In the genomic region with DNA sequence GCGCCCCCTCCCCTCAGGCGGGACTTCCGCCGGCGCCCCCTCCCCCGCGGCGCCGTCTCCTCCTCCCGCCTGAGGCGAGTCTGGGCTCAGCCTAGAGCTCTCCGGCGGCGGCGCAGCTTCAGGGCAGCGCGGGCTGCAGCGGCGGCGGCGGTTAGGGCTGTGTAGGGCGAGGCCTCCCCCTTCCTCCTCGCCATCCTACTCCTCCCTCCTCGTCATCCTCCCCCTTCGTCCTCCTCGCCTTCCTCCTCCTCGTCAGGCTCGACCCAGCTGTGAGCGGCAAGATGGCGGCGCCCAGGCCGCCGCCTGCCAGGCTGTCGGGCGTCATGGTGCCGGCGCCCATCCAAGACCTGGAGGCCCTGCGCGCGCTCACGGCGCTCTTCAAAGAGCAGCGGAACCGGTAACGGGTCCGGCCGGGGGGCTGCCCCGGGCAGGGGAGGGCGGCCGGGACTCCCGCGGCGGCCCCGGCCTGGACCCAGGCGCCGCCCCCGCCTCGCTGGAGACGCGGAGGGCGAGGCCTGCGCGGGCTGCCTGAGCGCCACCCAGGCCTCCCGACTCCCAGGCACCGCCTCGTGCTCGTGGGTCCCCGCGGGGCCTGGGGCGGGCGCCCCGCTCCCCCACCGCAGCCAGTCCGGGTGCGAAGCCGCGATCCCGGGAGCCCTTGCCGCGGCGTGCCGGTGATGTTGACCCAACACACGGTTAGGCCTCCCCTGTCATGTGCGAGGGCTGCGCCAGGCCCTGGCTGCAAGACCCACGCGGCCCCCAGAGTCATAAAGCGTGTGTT, we compare ENCODE assay signal across 8 cellular contexts. TPM values are rescaled to one million over a fixed set of nuclear protein-coding genes. Genes with fewer than 3 reads are reported as not detected.
DNase-seq lines count a peak whose midpoint lies in the region; TF ChIP-seq lines count a peak whose summit lies in the region.

A gene with protein sequence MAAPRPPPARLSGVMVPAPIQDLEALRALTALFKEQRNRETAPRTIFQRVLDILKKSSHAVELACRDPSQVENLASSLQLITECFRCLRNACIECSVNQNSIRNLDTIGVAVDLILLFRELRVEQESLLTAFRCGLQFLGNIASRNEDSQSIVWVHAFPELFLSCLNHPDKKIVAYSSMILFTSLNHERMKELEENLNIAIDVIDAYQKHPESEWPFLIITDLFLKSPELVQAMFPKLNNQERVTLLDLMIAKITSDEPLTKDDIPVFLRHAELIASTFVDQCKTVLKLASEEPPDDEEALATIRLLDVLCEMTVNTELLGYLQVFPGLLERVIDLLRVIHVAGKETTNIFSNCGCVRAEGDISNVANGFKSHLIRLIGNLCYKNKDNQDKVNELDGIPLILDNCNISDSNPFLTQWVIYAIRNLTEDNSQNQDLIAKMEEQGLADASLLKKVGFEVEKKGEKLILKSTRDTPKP (plus strand): TSS at position 52 of the 781 bp plus-strand sequence. CDS start 230 bp downstream, at position 282.

- POLR2A ChIA-PET in HEK293 (lab: Yijun Ruan, JAX) = interaction anchor here (0.6 to 1.0 kb wide), 4 partner anchors 8 to 13 kb away, joined by 3 to 6 read pairs (median 4); no protein-coding TSS in a partner anchor

- peak within 1 kb of the TSS; percentile 94 for H3K4me3 ChIP-seq in HEK293 (ENCODE audit: low read depth, low read length)
- peak within 1 kb of the TSS; percentile 92 for H3K4me3 ChIP-seq in astrocyte of the cerebellum (ENCODE audit: low read depth, low read length)
- H3K4me3 ChIP-seq in vagina = peak within 1 kb of the TSS; percentile 85 to 99

- in situ Hi-C loops in astrocyte of the cerebellum (cut with HindIII; ENCODE audit: low sequenced_read_pairs) = no loop called here

- H3K36me3 ChIP-seq in ES-I3 (ENCODE audit: insufficient read depth, low read length) (no peaks in the 10 kb centered on the region), HEK293 (ENCODE audit: control insufficient read depth in 2 of 2, insufficient read depth in 1 of 2, low read length in 2 of 2) (peaks cover 9 to 11% of the 10 kb centered on the region in 2 experiments), vagina (no peaks in the 10 kb centered on the region)

- H3K4me1 ChIP-seq in ES-I3 (ENCODE audit: insufficient read depth, low read length) = peaks cover 5% of the 10 kb centered on the region
- peaks cover 13% of the 10 kb centered on the region for H3K4me1 ChIP-seq in HEK293 (ENCODE audit: control insufficient read depth, insufficient read depth, low read length)
- H3K4me1 ChIP-seq in vagina = peaks cover 29% of the 10 kb centered on the region

- CTCF ChIA-PET in HEK293 (lab: Yijun Ruan, JAX) = interaction anchor here (0.6 to 1.0 kb wide), 3 partner anchors 86 to 306 kb away, joined by 4 to 5 read pairs (median 4); no protein-coding TSS in a partner anchor

- no peak for TF ChIP-seq POLR2A in vagina (IDR thresholded peaks at IDR 0.05)

- peak; percentile 76 for DNase-seq in NCI-H146 (lab: John Stamatoyannopoulos, UW)
- DNase-seq in T-helper 9 cell = peak; percentile 47
- no peak for DNase-seq in astrocyte of the cerebellum (ENCODE audit: low read depth)
- peak; percentile 70 to 84 for DNase-seq in hippocampal formation (lab: John Stamatoyannopoulos, UW)
- peak; percentile 95 for DNase-seq in retina
- DNase-seq in vagina (ENCODE audit: extremely low spot score in 2 of 2) = no peak

- H3K27me3 ChIP-seq in vagina = no peaks in the 10 kb centered on the region

- H3K9ac ChIP-seq in ES-I3 (ENCODE audit: low read depth, low read length) = peak within 1 kb of the TSS; percentile 90

- intact Hi-C loops in vagina (cut with DNase I) = no loop called here

- TF ChIP-seq CTCF in HEK293 (tag by site-specific recombination; IDR thresholded peaks at IDR 0.05) (no peak), astrocyte of the cerebellum (IDR thresholded peaks at IDR 0.05; ENCODE audit: low read depth, low read length, missing control alignments) (no peak), vagina (IDR thresholded peaks at IDR 0.05) (no peak)

- H3K27ac ChIP-seq in HEK293 (ENCODE audit: extremely low read depth, low read depth, low read length) (peak within 1 kb of the TSS; percentile 91), vagina (peak within 1 kb of the TSS; percentile 88)

- H3K9me3 ChIP-seq in ES-I3 (ENCODE audit: control insufficient read depth, insufficient read depth, low read length) (no peaks in the 10 kb centered on the region), HEK293 (ENCODE audit: control insufficient read depth, insufficient read depth, low read depth, low read length) (no peaks in the 10 kb centered on the region), vagina (no peaks in the 10 kb centered on the region)

TF ChIP-seq in HEK293, 187 proteins besides CTCF, POLR2A, EP300 and RAD21 (continues in another document):
- 0 out of 2 replicates have a peak, but pooled peaks have one; percentile 9 for TF ChIP-seq ZNF76 (tag by site-specific recombination; IDR thresholded peaks at IDR 0.05; ENCODE audit: borderline replicate concordance, low read depth)
- no peak for TF ChIP-seq ZNF768 (tag by site-specific recombination; IDR thresholded peaks at IDR 0.05)
- no peak for TF ChIP-seq ZNF175 (tag by site-specific recombination; IDR thresholded peaks at IDR 0.05)
- TF ChIP-seq ZNF155 (tag by site-specific recombination; IDR thresholded peaks at IDR 0.05) = no peak
- TF ChIP-seq ZNF560 (tag by site-specific recombination; IDR thresholded peaks at IDR 0.05; ENCODE audit: borderline replicate concordance) = no peak
- TF ChIP-seq ZNF10 (tag by site-specific recombination; IDR thresholded peaks at IDR 0.05) = no peak
- TF ChIP-seq WT1 (tag by site-specific recombination; IDR thresholded peaks at IDR 0.05) = peak; percentile 29; the same call in 1 of the 2 replicates
- TF ChIP-seq YY1 (tag by site-specific recombination; IDR thresholded peaks at IDR 0.05) = peak; percentile 96
- TF ChIP-seq ZNF785 (tag by site-specific recombination; IDR thresholded peaks at IDR 0.05) = 0 out of 2 replicates have a peak, but pooled peaks have one; percentile 50
- no peak for TF ChIP-seq ZNF530 (tag by site-specific recombination; IDR thresholded peaks at IDR 0.05; ENCODE audit: low read depth)
- TF ChIP-seq GLI4 (tag by site-specific recombination; IDR thresholded peaks at IDR 0.05) = peak; percentile 33; the same call in 1 of the 2 replicates
- no peak for TF ChIP-seq HOXD13 (CRISPR knock-in tag; IDR thresholded peaks at IDR 0.05; ENCODE audit: borderline replicate concordance)
- no peak for TF ChIP-seq ZNF48 (tag by site-specific recombination; IDR thresholded peaks at IDR 0.05)
- TF ChIP-seq ZBTB48 (tag by site-specific recombination; IDR thresholded peaks at IDR 0.05) = 0 out of 2 replicates have a peak, but pooled peaks have one; percentile 29
- TF ChIP-seq, protein P1, sequence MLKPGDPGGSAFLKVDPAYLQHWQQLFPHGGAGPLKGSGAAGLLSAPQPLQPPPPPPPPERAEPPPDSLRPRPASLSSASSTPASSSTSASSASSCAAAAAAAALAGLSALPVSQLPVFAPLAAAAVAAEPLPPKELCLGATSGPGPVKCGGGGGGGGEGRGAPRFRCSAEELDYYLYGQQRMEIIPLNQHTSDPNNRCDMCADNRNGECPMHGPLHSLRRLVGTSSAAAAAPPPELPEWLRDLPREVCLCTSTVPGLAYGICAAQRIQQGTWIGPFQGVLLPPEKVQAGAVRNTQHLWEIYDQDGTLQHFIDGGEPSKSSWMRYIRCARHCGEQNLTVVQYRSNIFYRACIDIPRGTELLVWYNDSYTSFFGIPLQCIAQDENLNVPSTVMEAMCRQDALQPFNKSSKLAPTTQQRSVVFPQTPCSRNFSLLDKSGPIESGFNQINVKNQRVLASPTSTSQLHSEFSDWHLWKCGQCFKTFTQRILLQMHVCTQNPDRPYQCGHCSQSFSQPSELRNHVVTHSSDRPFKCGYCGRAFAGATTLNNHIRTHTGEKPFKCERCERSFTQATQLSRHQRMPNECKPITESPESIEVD (tag by site-specific recombination; IDR thresholded peaks at IDR 0.05) = no peak
- TF ChIP-seq ZNF488 (tag by site-specific recombination; IDR thresholded peaks at IDR 0.05) = no peak
- no peak for TF ChIP-seq ZNF16 (tag by site-specific recombination; IDR thresholded peaks at IDR 0.05; ENCODE audit: low read depth)
- TF ChIP-seq, protein P2, sequence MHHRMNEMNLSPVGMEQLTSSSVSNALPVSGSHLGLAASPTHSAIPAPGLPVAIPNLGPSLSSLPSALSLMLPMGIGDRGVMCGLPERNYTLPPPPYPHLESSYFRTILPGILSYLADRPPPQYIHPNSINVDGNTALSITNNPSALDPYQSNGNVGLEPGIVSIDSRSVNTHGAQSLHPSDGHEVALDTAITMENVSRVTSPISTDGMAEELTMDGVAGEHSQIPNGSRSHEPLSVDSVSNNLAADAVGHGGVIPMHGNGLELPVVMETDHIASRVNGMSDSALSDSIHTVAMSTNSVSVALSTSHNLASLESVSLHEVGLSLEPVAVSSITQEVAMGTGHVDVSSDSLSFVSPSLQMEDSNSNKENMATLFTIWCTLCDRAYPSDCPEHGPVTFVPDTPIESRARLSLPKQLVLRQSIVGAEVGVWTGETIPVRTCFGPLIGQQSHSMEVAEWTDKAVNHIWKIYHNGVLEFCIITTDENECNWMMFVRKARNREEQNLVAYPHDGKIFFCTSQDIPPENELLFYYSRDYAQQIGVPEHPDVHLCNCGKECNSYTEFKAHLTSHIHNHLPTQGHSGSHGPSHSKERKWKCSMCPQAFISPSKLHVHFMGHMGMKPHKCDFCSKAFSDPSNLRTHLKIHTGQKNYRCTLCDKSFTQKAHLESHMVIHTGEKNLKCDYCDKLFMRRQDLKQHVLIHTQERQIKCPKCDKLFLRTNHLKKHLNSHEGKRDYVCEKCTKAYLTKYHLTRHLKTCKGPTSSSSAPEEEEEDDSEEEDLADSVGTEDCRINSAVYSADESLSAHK (tag by site-specific recombination; IDR thresholded peaks at IDR 0.05) = no peak
- no peak for TF ChIP-seq ZNF239 (tag by site-specific recombination; IDR thresholded peaks at IDR 0.05)

RNA-seq across cellular contexts. Expression of the gene that starts here (rescaled TPM):
- 116 TPM for total RNA-seq in vagina

Comparison
In these comparisons a context has a peak if more than half of its experiments do, and no peak if none do; other contexts are left out.
1. DNase-seq: peak in NCI-H146 (single experiment), T-helper 9 cell (single experiment), hippocampal formation (2 of 2) and retina (single experiment); none in astrocyte of the cerebellum (single experiment) and vagina (0 of 2).
2. Peak in every context shown above with its lines, with median percentiles within 50 percentile points of each other: H3K4me3 ChIP-seq.